Comparison of ENCODE assay signal across 8 cellular contexts in the genomic region with DNA sequence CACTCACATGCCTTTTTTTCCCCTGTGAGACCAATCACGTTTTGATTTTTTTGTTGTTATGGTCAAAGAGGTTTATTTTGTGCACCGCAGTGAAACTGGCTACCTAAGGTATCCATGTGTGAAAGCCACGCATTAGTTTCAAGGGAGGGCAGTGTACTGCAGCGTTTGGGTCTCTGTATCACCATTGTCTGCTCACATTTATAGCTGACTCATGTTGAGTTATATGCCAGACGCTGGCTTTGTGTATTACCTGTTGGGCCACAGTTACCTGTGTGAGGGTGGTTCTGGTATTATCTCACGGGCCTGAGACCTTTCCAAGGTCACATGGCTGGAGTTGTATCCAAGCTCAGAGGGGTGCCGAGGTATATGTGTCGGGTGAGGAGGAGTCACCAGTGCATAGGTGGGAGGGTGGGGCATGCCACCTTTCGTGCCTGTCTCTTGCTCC.
DNase-seq lines count a peak whose midpoint lies in the region; ATAC-seq and TF ChIP-seq lines count a peak whose summit lies in the region.

No MANE protein-coding gene starts in this region.

- 27 to 60% (median 34%) methylated on average over 9 of the region's 9 CpGs for WGBS in stomach, 5 donors

- H3K27me3 Mint-ChIP-seq in activated CD4-positive, alpha-beta T cell treated with anti-CD3 and anti-CD28 coated beads, Interleukin-2, amount 10 ng/mL, durations not matched to agents 24 days and 14 days = no peaks in the 10 kb centered on the region

- TF ChIP-seq EP300 in stomach (IDR thresholded peaks at IDR 0.05) = no peak

- H3K27ac Mint-ChIP-seq in activated CD4-positive, alpha-beta T cell treated with anti-CD3 and anti-CD28 coated beads, Interleukin-2, amount 10 ng/mL, durations not matched to agents 24 days and 14 days = peak overlapping the region; percentile 70

- no peaks in the 10 kb centered on the region for H3K9me3 Mint-ChIP-seq in activated CD4-positive, alpha-beta T cell treated with anti-CD3 and anti-CD28 coated beads, Interleukin-2, amount 10 ng/mL, durations not matched to agents 24 days and 14 days

- ATAC-seq in HG03432 (IDR thresholded peaks at IDR 0.05; ENCODE audit: unreplicated experiment) (peak; percentile 58), GM21360 (IDR thresholded peaks at IDR 0.05; ENCODE audit: unreplicated experiment) (no peak)

- H3K4me3 Mint-ChIP-seq in activated CD4-positive, alpha-beta T cell treated with anti-CD3 and anti-CD28 coated beads, Interleukin-2, amount 10 ng/mL, durations not matched to agents 24 days and 14 days = peak overlapping the region; percentile 9

- H3K27ac ChIP-seq in epithelial cell of prostate = peak overlapping the region; percentile 20
- H3K27ac ChIP-seq in stomach = peak overlapping the region; percentile 72 to 80 (median 74)

- H3K36me3 ChIP-seq in stomach = no peaks in the 10 kb centered on the region

- no peaks in the 10 kb centered on the region for H3K36me3 Mint-ChIP-seq in activated CD4-positive, alpha-beta T cell treated with anti-CD3 and anti-CD28 coated beads, Interleukin-2, amount 10 ng/mL, durations not matched to agents 24 days and 14 days (ENCODE audit: low read depth)

- intact Hi-C loops in activated CD4-positive, alpha-beta T cell treated with anti-CD3 and anti-CD28 coated beads, Interleukin-2, amount 10 ng/mL, durations not matched to agents 24 days and 14 days (cut with micrococcal nuclease) = no loop called here
- intact Hi-C loops in stomach (cut with DNase I; ENCODE audit: low total_unique reads) = no loop called here

- H3K4me3 ChIP-seq in stomach = no peak overlapping the region

- H3K9me3 ChIP-seq in stomach = no peaks in the 10 kb centered on the region

- H3K27me3 ChIP-seq in stomach = no peaks in the 10 kb centered on the region

- DNase-seq in activated CD4-positive, alpha-beta T cell treated with anti-CD3 and anti-CD28 coated beads, Interleukin-2, amount 10 ng/mL, durations not matched to agents 24 days and 14 days = no peak
- DNase-seq in activated CD4-positive, alpha-beta T cell treated with anti-CD3 and anti-CD28 coated beads for 1 hour = no peak
- DNase-seq in epithelial cell of prostate (ENCODE audit: low read depth, low spot score) (no peak), stomach (peak; percentile 38), dedifferentiated amniotic fluid mesenchymal stem cell (ENCODE audit: extremely low spot score) (no peak), epidermal melanocyte (ENCODE audit: insufficient read length, low spot score) (no peak)

- H3K4me1 ChIP-seq in stomach = peaks cover 27 to 73% (median 33%) of the 10 kb centered on the region in 4 donors

- no peak for TF ChIP-seq CTCF in stomach (IDR thresholded peaks at IDR 0.05)

- H3K4me1 Mint-ChIP-seq in activated CD4-positive, alpha-beta T cell treated with anti-CD3 and anti-CD28 coated beads, Interleukin-2, amount 10 ng/mL, durations not matched to agents 24 days and 14 days = peaks cover 34% of the 10 kb centered on the region

- TF ChIP-seq POLR2A in stomach (IDR thresholded peaks at IDR 0.05) = no peak
